Comparison of ENCODE assay signal across 22 cellular contexts in the genomic region with DNA sequence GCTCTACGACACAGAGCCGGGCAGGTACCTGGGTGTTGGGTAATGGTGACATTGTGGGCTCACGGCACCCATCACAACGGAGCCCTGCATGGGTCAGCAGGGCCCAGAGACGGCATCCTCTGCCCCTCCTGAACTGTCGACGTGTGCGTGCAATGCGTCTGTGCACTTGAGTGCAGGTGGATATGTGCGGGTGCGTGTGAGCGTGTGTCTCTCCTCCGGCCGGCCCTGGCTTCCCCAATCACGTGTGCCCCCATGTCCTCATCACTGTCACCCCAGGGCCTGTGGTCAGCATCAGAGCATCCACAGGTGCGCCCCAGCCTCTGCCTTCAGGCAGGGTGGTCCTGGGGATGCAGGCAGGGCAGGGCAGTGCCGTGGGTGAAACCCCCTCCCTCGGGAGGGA.
"Had no signal": no experiment of that assay in that cellular context is flagged by ENCODE, and none has a peak within 500 bp of the region (broad histone marks: within the 10 kb centered on the region; RNA-seq: fewer than 3 reads in every experiment).

No MANE protein-coding gene starts in this region.

- H3K27me3 ChIP-seq: MG63 had no signal

- H3K4me1 ChIP-seq: SJCRH30 had no signal

- DNase-seq: Karpas-422, KG1, MG63, NCI-H1092, NCI-H1436, NCI-H187, NCI-H2029, NCI-H2081 treated with DMSO at 0.1 percent for 48 hours, NCI-H2171, NCI-H226, NCI-H446, NCI-H510A, NCI-H524 treated with DMSO at 0.1 percent for 48 hours, NCI-H69, NCI-H774, PC-3, SHP77 treated with DMSO at 0.1 percent for 48 hours, SJCRH30 had no signal

- H3K27ac ChIP-seq: RWPE1, SJCRH30 had no signal

- H3K4me3 ChIP-seq: MG63, SJCRH30 had no signal

- H3K9me3 ChIP-seq: MG63, SJCRH30 had no signal

- H3K36me3 ChIP-seq: MG63, SJCRH30 had no signal

- ATAC-seq: Panc1, PC-3, Right ventricle myocardium inferior, SK-N-SH treated with all-trans-retinoic acid at 6 μM for 48 hours had no signal
